22 cellular contexts compared by ENCODE assay signal in the genomic region with DNA sequence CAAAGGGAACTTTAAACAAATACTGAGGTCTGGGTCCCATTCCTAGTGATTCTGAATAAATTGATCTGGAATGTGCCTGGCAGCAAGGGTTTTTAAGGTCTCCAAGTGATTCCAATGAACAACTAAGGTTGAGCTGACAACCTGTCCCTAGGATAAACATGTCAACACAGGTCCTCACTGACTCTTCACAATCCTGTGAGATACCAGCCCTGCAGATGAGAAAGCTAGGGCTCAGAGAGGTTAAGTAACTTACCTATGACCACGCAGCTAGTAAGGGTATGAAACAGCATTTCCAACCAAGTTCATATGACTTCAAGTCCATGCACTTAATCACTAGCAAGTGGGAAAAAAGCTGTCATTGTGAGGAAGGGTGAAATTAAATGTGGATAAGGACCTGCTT. TPM values are rescaled to one million over a fixed set of nuclear protein-coding genes. Genes with fewer than 3 reads are reported as not detected.
DNase-seq lines count a peak whose midpoint lies in the region; ATAC-seq, FAIRE-seq and TF ChIP-seq lines count a peak whose summit lies in the region.
"Had no signal": no experiment of that assay in that cellular context is flagged by ENCODE, and none has a peak within 500 bp of the region (broad histone marks: within the 10 kb centered on the region; RNA-seq: fewer than 3 reads in every experiment).

No MANE protein-coding gene starts in this region.

- H3K4me2 ChIP-seq in keratinocyte (ENCODE audit: control insufficient read depth, extremely low read depth, insufficient read depth, low read depth, low read length) = no peak overlapping the region
- H3K4me2 ChIP-seq: A549; BLaER1 treated with 17β-estradiol and CSF1 and Interleukin-3, amounts not matched to agents 10 nM and 100 nM had no signal

- H4K20me1 ChIP-seq in keratinocyte (ENCODE audit: control insufficient read depth, extremely low read depth, insufficient read depth, low read length) = no peaks in the 10 kb centered on the region
- H4K20me1 ChIP-seq: BLaER1 treated with 17β-estradiol and CSF1 and Interleukin-3, amounts not matched to agents 10 nM and 100 nM had no signal

- H2AFZ ChIP-seq in keratinocyte (ENCODE audit: control insufficient read depth, low read length) = no peak overlapping the region

- H3K4me1 Mint-ChIP-seq in activated naive CD8-positive, alpha-beta T cell (ENCODE audit: low read depth) = peaks cover 18% of the 10 kb centered on the region
- H3K4me1 Mint-ChIP-seq in activated naive CD8-positive, alpha-beta T cell treated with anti-CD3 and anti-CD28 coated beads for 36 hours = peaks cover 20% of the 10 kb centered on the region

- H3K9me3 Mint-ChIP-seq in activated naive CD8-positive, alpha-beta T cell (ENCODE audit: low read depth) = no peaks in the 10 kb centered on the region
- no peaks in the 10 kb centered on the region for H3K9me3 Mint-ChIP-seq in activated naive CD8-positive, alpha-beta T cell treated with anti-CD3 and anti-CD28 coated beads for 36 hours
- H3K9me3 Mint-ChIP-seq: CD8-positive, alpha-beta T cell had no signal

- H3K27ac Mint-ChIP-seq in activated naive CD8-positive, alpha-beta T cell = peak overlapping the region; percentile 16
- H3K27ac Mint-ChIP-seq in activated naive CD8-positive, alpha-beta T cell treated with anti-CD3 and anti-CD28 coated beads for 36 hours = no peak overlapping the region
- H3K27ac Mint-ChIP-seq: B cell; CD4-positive, alpha-beta T cell had no signal

- H3K27ac ChIP-seq in keratinocyte (ENCODE audit: control insufficient read depth, insufficient read depth, low read length) (no peak overlapping the region), heart left ventricle (no peak overlapping the region)
- H3K27ac ChIP-seq: 22Rv1; A549; BLaER1 treated with 17β-estradiol and CSF1 and Interleukin-3, amounts not matched to agents 10 nM and 100 nM; C4-2B had no signal

- no peak for FAIRE-seq in keratinocyte (lab: Jason Lieb, UNC)
- FAIRE-seq: A549, D721Med, G401.6, GM12891, GM19239 had no signal

- H3K9me3 ChIP-seq in keratinocyte (ENCODE audit: control insufficient read depth, low read depth, low read length) = no peaks in the 10 kb centered on the region
- H3K9me3 ChIP-seq in heart left ventricle = peaks cover 0 to 4% (median 0%) of the 10 kb centered on the region in 12 donors
- H3K9me3 ChIP-seq: A549, Caco-2 had no signal

- H3K27me3 ChIP-seq in keratinocyte (ENCODE audit: control insufficient read depth, extremely low read depth, insufficient read depth, low read length) = no peaks in the 10 kb centered on the region
- H3K27me3 ChIP-seq in heart left ventricle = no peaks in the 10 kb centered on the region
- H3K27me3 ChIP-seq: BLaER1 treated with 17β-estradiol and CSF1 and Interleukin-3, amounts not matched to agents 10 nM and 100 nM had no signal

- no peak for DNase-seq in activated naive CD8-positive, alpha-beta T cell treated with anti-CD3 and anti-CD28 coated beads for 36 hours
- DNase-seq in epithelial cell of esophagus (ENCODE audit: low read depth) = peak; percentile 61
- peak; percentile 23 for DNase-seq in keratinocyte (ENCODE audit: low read depth, low spot score)
- DNase-seq in heart left ventricle = no peak
- DNase-seq in NCI-H748 treated with DMSO at 0.1 percent for 48 hours (lab: John Stamatoyannopoulos, UW) = no peak
- DNase-seq: AML-193; Caco-2; Calu3; CD4-positive, alpha-beta T cell; CD8-positive, alpha-beta T cell; DMS79 treated with DMSO at 0.1 percent for 48 hours; GF-D8 had no signal

- no peak overlapping the region for H3K9ac ChIP-seq in keratinocyte (ENCODE audit: control insufficient read depth, extremely low read depth, insufficient read depth, low read length)
- H3K9ac ChIP-seq: BLaER1 treated with 17β-estradiol and CSF1 and Interleukin-3, amounts not matched to agents 10 nM and 100 nM had no signal

- intact Hi-C loops in heart left ventricle (cut with DNase I) = no loop called here

- no peaks in the 10 kb centered on the region for H3K27me3 Mint-ChIP-seq in activated naive CD8-positive, alpha-beta T cell
- no peaks in the 10 kb centered on the region for H3K27me3 Mint-ChIP-seq in activated naive CD8-positive, alpha-beta T cell treated with anti-CD3 and anti-CD28 coated beads for 36 hours
- H3K27me3 Mint-ChIP-seq: B cell; CD4-positive, alpha-beta T cell had no signal

- H3K36me3 ChIP-seq in keratinocyte (ENCODE audit: control insufficient read depth in 2 of 2, extremely low read depth in 1 of 2, insufficient read depth in 2 of 2, low read length in 2 of 2) (peaks cover 0 to 4% of the 10 kb centered on the region in 2 experiments), heart left ventricle (peaks cover 0 to 40% (median 11%) of the 10 kb centered on the region in 9 donors)

- H3K4me3 ChIP-seq in epithelial cell of esophagus (ENCODE audit: low read length) (no peak overlapping the region), keratinocyte (ENCODE audit: control insufficient read depth in 2 of 3, extremely low read depth in 1 of 3, insufficient read depth in 2 of 3, low read depth in 1 of 3, low read length in 3 of 3) (no peak overlapping the region), heart left ventricle (no peak overlapping the region)
- H3K4me3 ChIP-seq: A549; BLaER1 treated with 17β-estradiol and CSF1 and Interleukin-3, amounts not matched to agents 10 nM and 100 nM had no signal

- no peaks in the 10 kb centered on the region for H3K79me2 ChIP-seq in keratinocyte (ENCODE audit: control insufficient read depth, insufficient read depth, low read length)

- no peaks in the 10 kb centered on the region for H3K9me1 ChIP-seq in keratinocyte (ENCODE audit: control insufficient read depth, extremely low read depth, insufficient read depth, low read length)

- TF ChIP-seq CTCF in epithelial cell of esophagus (IDR thresholded peaks at IDR 0.05; ENCODE audit: insufficient read depth, low read depth, low read length, missing control alignments) (no peak), keratinocyte (optimal IDR thresholded peaks at IDR 0.05 in 1 of 3, IDR thresholded peaks at IDR 0.05 in 1 of 3, conservative IDR thresholded peaks at IDR 0.05 in 1 of 3; ENCODE audit: extremely low read depth in 1 of 3, insufficient read depth in 2 of 3, low read length in 3 of 3) (no peak), heart left ventricle (IDR thresholded peaks at IDR 0.05) (no peak)

- no peak overlapping the region for H3K4me3 Mint-ChIP-seq in activated naive CD8-positive, alpha-beta T cell
- H3K4me3 Mint-ChIP-seq in activated naive CD8-positive, alpha-beta T cell treated with anti-CD3 and anti-CD28 coated beads for 36 hours = no peak overlapping the region
- H3K4me3 Mint-ChIP-seq: B cell; CD4-positive, alpha-beta T cell; CD8-positive, alpha-beta T cell had no signal

- no peak for ATAC-seq in heart left ventricle
- ATAC-seq: A549; CD8-positive, alpha-beta T cell had no signal

- dilution Hi-C loops in keratinocyte (cut with MboI; ENCODE audit: extremely low pct_ligation_motif_present, low sequenced_read_pairs) = no loop called here

- peaks cover 6% of the 10 kb centered on the region for H3K4me1 ChIP-seq in keratinocyte (ENCODE audit: control insufficient read depth, extremely low read depth, insufficient read depth, low read length)
- H3K4me1 ChIP-seq in heart left ventricle = no peaks in the 10 kb centered on the region
- H3K4me1 ChIP-seq: A549, Caco-2 had no signal

- peaks cover 17% of the 10 kb centered on the region for H3K36me3 Mint-ChIP-seq in activated naive CD8-positive, alpha-beta T cell
- H3K36me3 Mint-ChIP-seq in activated naive CD8-positive, alpha-beta T cell treated with anti-CD3 and anti-CD28 coated beads for 36 hours = peaks cover 10% of the 10 kb centered on the region

- no peak for TF ChIP-seq POLR2A in heart left ventricle (IDR thresholded peaks at IDR 0.05)

- WGBS in heart left ventricle, 4 donors = 94 to 96% (median 94%) methylated on average over 1 of the region's 1 CpG

RNA-seq across cellular contexts. Expression of gene SEM1, which starts 44.0 kb away (rescaled TPM):
- total RNA-seq in activated naive CD8-positive, alpha-beta T cell treated with anti-CD3 and anti-CD28 coated beads for 36 hours = 10 to 100 TPM; 35.9 to 42.6 TPM
- polyA plus RNA-seq in keratinocyte (79.2 to 180 TPM (median 156 TPM) in 3 replicates), heart left ventricle (100 to 1,000 TPM in 1 of 2 donors, 10 to 100 TPM in 1; 71.8 to 157 TPM)
- polyA plus RNA-seq in keratinocyte (2011; ENCODE audit: low read depth) = 601 TPM
- 78.9 and 184 TPM in 2 replicates for polyA plus RNA-seq in keratinocyte (2011; cell fraction: cytosol; rRNA removed)
- 31.1 and 68.8 TPM in 2 replicates for polyA plus RNA-seq in keratinocyte (2011; cell fraction: nucleus; rRNA removed)
- polyA plus RNA-seq in keratinocyte (2012; ENCODE audit: low replicate concordance) = 293 and 633 TPM in 2 replicates
- 0.46 to 54.4 TPM (median 5.3 TPM) in 3 replicates for polyA minus RNA-seq in keratinocyte
- polyA minus RNA-seq in keratinocyte (2011; cell fraction: cytosol; rRNA and poly(A)+ RNA removed) = 26.5 TPM
- polyA minus RNA-seq in keratinocyte (2011; cell fraction: nucleus; rRNA and poly(A)+ RNA removed) = 13.7 and 34.0 TPM in 2 replicates
- total RNA-seq in heart left ventricle = 10 to 100 TPM; 25.5 to 66.2 (median 42.5) TPM

Comparison
In these comparisons a context has a peak if more than half of its experiments do, and no peak if none do; other contexts are left out.
1. DNase-seq: peak in epithelial cell of esophagus (single experiment) and keratinocyte (single experiment); none in activated naive CD8-positive, alpha-beta T cell treated with anti-CD3 and anti-CD28 coated beads for 36 hours (single experiment), heart left ventricle (0 of 5) and NCI-H748 treated with DMSO at 0.1 percent for 48 hours (single experiment).